1 cellular context compared by ENCODE assay signal in the genomic region with DNA sequence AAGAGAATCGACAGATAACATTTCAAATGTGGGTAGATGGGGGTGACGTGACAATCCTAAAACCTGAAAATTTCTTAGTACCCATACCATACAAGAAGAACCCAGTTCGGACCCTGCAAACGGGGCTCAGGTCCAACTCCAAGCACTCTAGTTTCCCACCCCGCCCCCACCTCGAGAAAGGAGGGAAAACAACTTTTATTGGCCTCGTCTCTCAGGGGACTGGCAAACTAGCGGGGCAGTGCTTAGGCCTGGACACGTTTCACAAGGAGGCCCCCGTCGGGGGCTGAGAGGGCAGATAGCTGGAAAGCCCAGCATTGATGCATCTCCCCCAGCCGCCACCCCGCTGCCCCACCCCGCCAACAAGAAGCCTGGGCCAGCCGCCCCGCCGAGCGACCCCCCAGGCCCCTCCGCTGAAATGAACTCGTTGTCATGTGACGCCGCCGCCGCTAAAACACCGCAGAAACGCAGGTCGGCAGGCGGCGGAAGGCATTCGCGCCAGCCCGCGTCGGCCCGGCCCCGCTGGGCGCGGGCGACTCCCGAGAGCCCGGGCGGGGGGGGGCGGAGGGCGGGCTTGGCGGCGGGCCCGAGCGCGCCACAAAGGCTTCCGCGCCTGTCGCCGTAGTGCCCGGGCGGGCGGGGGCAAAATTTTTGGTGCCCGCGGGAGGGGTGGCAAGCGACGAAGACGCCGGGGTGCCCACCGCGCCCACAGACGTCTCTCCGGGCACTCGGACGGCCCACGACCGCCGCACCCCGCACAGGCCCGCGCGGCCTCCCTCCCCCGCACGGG.
TF ChIP-seq lines count a peak whose summit lies in the region.

No MANE protein-coding gene starts in this region.

TF ChIP-seq in K562, 482 proteins besides CTCF, POLR2A, EP300 and RAD21 (continued from another document and continues in another):
- TF ChIP-seq, protein P1, sequence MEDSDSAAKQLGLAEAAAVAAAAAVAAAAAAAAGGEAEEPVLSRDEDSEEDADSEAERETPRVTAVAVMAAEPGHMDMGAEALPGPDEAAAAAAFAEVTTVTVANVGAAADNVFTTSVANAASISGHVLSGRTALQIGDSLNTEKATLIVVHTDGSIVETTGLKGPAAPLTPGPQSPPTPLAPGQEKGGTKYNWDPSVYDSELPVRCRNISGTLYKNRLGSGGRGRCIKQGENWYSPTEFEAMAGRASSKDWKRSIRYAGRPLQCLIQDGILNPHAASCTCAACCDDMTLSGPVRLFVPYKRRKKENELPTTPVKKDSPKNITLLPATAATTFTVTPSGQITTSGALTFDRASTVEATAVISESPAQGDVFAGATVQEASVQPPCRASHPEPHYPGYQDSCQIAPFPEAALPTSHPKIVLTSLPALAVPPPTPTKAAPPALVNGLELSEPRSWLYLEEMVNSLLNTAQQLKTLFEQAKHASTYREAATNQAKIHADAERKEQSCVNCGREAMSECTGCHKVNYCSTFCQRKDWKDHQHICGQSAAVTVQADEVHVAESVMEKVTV (CRISPR knock-in tag; IDR thresholded peaks at IDR 0.05): no peak
- no peak for TF ChIP-seq ILF3 (IDR thresholded peaks at IDR 0.05; ENCODE audit: borderline replicate concordance)
- TF ChIP-seq MED1 (CRISPR knock-in tag; IDR thresholded peaks at IDR 0.05; ENCODE audit: borderline replicate concordance): no peak
- TF ChIP-seq, protein P2, sequence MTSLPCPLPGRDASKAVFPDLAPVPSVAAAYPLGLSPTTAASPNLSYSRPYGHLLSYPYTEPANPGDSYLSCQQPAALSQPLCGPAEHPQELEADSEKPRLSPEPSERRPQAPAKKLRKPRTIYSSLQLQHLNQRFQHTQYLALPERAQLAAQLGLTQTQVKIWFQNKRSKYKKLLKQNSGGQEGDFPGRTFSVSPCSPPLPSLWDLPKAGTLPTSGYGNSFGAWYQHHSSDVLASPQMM (CRISPR knock-in tag; IDR thresholded peaks at IDR 0.05): no peak
- TF ChIP-seq XRCC5 (IDR thresholded peaks at IDR 0.05; ENCODE audit: low read depth, low read length): no peak
- TF ChIP-seq ZNF75A (CRISPR knock-in tag; IDR thresholded peaks at IDR 0.05): no peak
- TF ChIP-seq MCM3 (IDR thresholded peaks at IDR 0.05): no peak
- TF ChIP-seq ZNF263 (CRISPR knock-in tag; IDR thresholded peaks at IDR 0.05; ENCODE audit: borderline replicate concordance): no peak
- no peak for TF ChIP-seq FOXO4 (CRISPR knock-in tag; IDR thresholded peaks at IDR 0.05)
- TF ChIP-seq ZNF12 (CRISPR knock-in tag; IDR thresholded peaks at IDR 0.05): no peak
- no peak for TF ChIP-seq SFPQ (IDR thresholded peaks at IDR 0.05; ENCODE audit: low read depth, low read length)
- TF ChIP-seq ATF3 (IDR thresholded peaks at IDR 0.05): no peak
- TF ChIP-seq ATF3 (CRISPR knock-in tag; conservative IDR thresholded peaks at IDR 0.05): no peak
- peak; percentile 35; the same call in 1 of the 2 replicates for TF ChIP-seq MYNN (IDR thresholded peaks at IDR 0.05)
- TF ChIP-seq MYNN (CRISPR knock-in tag; IDR thresholded peaks at IDR 0.05): no peak
- TF ChIP-seq NFYB (IDR thresholded peaks at IDR 0.05; ENCODE audit: extremely low read depth, insufficient read length): no peak
- TF ChIP-seq KAT8 (IDR thresholded peaks at IDR 0.05; ENCODE audit: low read depth): no peak
- peak; percentile 53 for TF ChIP-seq RBBP5 (IDR thresholded peaks at IDR 0.05; ENCODE audit: borderline replicate concordance, insufficient read depth, low read length, poor library complexity, severe bottlenecking)
- TF ChIP-seq TOE1 (IDR thresholded peaks at IDR 0.05; ENCODE audit: borderline replicate concordance): 0 out of 2 replicates have a peak, but pooled peaks have one; percentile 17
- no peak for TF ChIP-seq TOE1 (CRISPR knock-in tag; IDR thresholded peaks at IDR 0.05; ENCODE audit: borderline replicate concordance, low read depth)
- no peak for TF ChIP-seq ZNF695 (CRISPR knock-in tag; IDR thresholded peaks at IDR 0.05)
- no peak for TF ChIP-seq SREBF2 (CRISPR knock-in tag; IDR thresholded peaks at IDR 0.05)
- TF ChIP-seq XRCC3 (IDR thresholded peaks at IDR 0.05): no peak
- no peak for TF ChIP-seq RBM15 (IDR thresholded peaks at IDR 0.05; ENCODE audit: insufficient read depth, low read length)
- TF ChIP-seq CHAMP1 (IDR thresholded peaks at IDR 0.05): no peak
- TF ChIP-seq KDM5B (IDR thresholded peaks at IDR 0.05; ENCODE audit: insufficient replicate concordance, low read depth, low read length): peak; percentile 17
- TF ChIP-seq HNRNPK (IDR thresholded peaks at IDR 0.05; ENCODE audit: low read depth, low read length, poor library complexity, severe bottlenecking): no peak
- no peak for TF ChIP-seq BHLHE40 (IDR thresholded peaks at IDR 0.05; ENCODE audit: low read length)
- no peak for TF ChIP-seq SP2 (IDR thresholded peaks at IDR 0.05; ENCODE audit: extremely low read depth, low read depth, low read length, poor library complexity, severe bottlenecking)
- TF ChIP-seq HOXB6 (CRISPR knock-in tag; IDR thresholded peaks at IDR 0.05; ENCODE audit: borderline replicate concordance): no peak
- no peak for TF ChIP-seq TEAD2 (tag; IDR thresholded peaks at IDR 0.05)
- TF ChIP-seq, protein P3, sequence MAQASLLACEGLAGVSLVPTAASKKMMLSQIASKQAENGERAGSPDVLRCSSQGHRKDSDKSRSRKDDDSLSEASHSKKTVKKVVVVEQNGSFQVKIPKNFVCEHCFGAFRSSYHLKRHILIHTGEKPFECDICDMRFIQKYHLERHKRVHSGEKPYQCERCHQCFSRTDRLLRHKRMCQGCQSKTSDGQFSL (CRISPR knock-in tag; IDR thresholded peaks at IDR 0.05): no peak
- TF ChIP-seq, protein P3 (tag; IDR thresholded peaks at IDR 0.05): peak in 1 of 2 experiments; percentile 84; a peak in 2 of 4 replicates
- TF ChIP-seq, protein P4, sequence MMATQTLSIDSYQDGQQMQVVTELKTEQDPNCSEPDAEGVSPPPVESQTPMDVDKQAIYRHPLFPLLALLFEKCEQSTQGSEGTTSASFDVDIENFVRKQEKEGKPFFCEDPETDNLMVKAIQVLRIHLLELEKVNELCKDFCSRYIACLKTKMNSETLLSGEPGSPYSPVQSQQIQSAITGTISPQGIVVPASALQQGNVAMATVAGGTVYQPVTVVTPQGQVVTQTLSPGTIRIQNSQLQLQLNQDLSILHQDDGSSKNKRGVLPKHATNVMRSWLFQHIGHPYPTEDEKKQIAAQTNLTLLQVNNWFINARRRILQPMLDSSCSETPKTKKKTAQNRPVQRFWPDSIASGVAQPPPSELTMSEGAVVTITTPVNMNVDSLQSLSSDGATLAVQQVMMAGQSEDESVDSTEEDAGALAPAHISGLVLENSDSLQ (IDR thresholded peaks at IDR 0.05): no peak
- no peak for TF ChIP-seq TGIF2 (CRISPR knock-in tag; IDR thresholded peaks at IDR 0.05)
- TF ChIP-seq HMGN3 (IDR thresholded peaks at IDR 0.05; ENCODE audit: borderline replicate concordance, extremely low read depth, insufficient read length, low read depth, low read length): peak; percentile 32
- TF ChIP-seq MEF2A (IDR thresholded peaks at IDR 0.05; ENCODE audit: control insufficient read depth, low read depth, low read length): no peak
- TF ChIP-seq ZNF354B (CRISPR knock-in tag; IDR thresholded peaks at IDR 0.05): no peak
- no peak for TF ChIP-seq ZBED1 (IDR thresholded peaks at IDR 0.05)
- no peak for TF ChIP-seq THAP7 (CRISPR knock-in tag; IDR thresholded peaks at IDR 0.05)
- TF ChIP-seq ZNF3 (CRISPR knock-in tag; IDR thresholded peaks at IDR 0.05): no peak
- TF ChIP-seq ATF2 (CRISPR knock-in tag; IDR thresholded peaks at IDR 0.05): no peak
- no peak for TF ChIP-seq ZNF280B (CRISPR knock-in tag; IDR thresholded peaks at IDR 0.05)
- no peak for TF ChIP-seq MBD1 (CRISPR knock-in tag; IDR thresholded peaks at IDR 0.05)
